In the genomic region with DNA sequence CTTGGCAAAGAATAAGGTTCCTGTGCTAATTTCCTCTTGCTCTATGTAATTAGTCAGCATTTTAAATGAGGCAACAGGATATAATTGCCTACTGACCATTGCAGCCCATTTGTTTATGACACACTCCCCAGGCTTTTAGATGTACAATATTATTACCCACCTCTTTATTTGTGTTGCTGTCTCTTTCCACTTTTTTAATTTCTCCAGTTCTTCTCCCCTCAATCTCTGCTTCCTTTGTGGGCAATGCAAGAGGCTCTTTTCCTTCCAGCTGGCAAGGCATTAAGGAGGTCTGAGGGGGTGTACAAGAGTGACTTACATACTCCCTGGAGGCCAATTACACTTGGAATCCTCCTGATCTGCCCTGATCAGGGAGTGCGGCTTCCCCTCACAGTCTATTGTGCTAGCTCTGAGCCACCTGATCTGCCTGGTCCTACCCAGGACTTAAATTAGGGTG, we compare ENCODE assay signal across 12 cellular contexts.
DNase-seq lines count a peak whose midpoint lies in the region; ATAC-seq, FAIRE-seq and TF ChIP-seq lines count a peak whose summit lies in the region.
"Had no signal": no experiment of that assay in that cellular context is flagged by ENCODE, and none has a peak within 500 bp of the region (broad histone marks: within the 10 kb centered on the region; RNA-seq: fewer than 3 reads in every experiment).

No MANE protein-coding gene starts in this region.

- peak overlapping the region; percentile 63 for H3K4me2 ChIP-seq in mammary epithelial cell (ENCODE audit: insufficient read depth, low read depth, low read length)

- TSS peak; percentile 75 for BruUV-seq in mammary epithelial cell (replicated peaks; lab: Mats Ljungman, UMichigan)

- H3K9ac ChIP-seq in mammary epithelial cell (ENCODE audit: insufficient read depth, low read length) = peak overlapping the region; percentile 11

- H3K79me2 ChIP-seq in mammary epithelial cell (ENCODE audit: insufficient read depth, low read length) = no peaks in the 10 kb centered on the region

- H3K4me1 ChIP-seq in mammary epithelial cell (ENCODE audit: insufficient read depth, low read length) (peaks cover 48% of the 10 kb centered on the region), left lung (peaks cover 0 to 8% of the 10 kb centered on the region in 2 donors), small intestine (ENCODE audit: control insufficient read depth in 2 of 2, insufficient read depth in 1 of 2, low read depth in 1 of 2, low read length in 1 of 2) (no peaks in the 10 kb centered on the region)

- no peak overlapping the region for H3K4me3 ChIP-seq in mammary epithelial cell (replicated peaks in 1 of 3; ENCODE audit: insufficient read depth in 1 of 3, low read depth in 2 of 3, low read length in 3 of 3)
- H3K4me3 ChIP-seq in left lung = no peak overlapping the region
- no peak overlapping the region for H3K4me3 ChIP-seq in small intestine (ENCODE audit: low read depth in 1 of 2, low read length in 2 of 2)
- H3K4me3 ChIP-seq: heart left ventricle, skin epidermis, testis had no signal

- no peak for TF ChIP-seq CTCF in mammary epithelial cell (conservative IDR thresholded peaks at IDR 0.05 in 1 of 2, IDR thresholded peaks at IDR 0.05 in 1 of 2; ENCODE audit: extremely low read depth in 1 of 2, insufficient read depth in 1 of 2, low read depth in 1 of 2, low read length in 2 of 2)
- no peak for TF ChIP-seq CTCF in left lung (IDR thresholded peaks at IDR 0.05)

- no peak for FAIRE-seq in urothelium cell line (lab: Jason Lieb, UNC)
- FAIRE-seq in small intestine (lab: Jason Lieb, UNC) = no peak
- FAIRE-seq: GM18507 had no signal

- DNase-seq in NCI-H1436 (lab: John Stamatoyannopoulos, UW) (peak; percentile 19), NCI-H1436 treated with DMSO at 0.1 percent for 48 hours (lab: John Stamatoyannopoulos, UW) (no peak), mammary epithelial cell (peak; percentile 41), left lung (no peak), urothelium cell line (ENCODE audit: low spot score) (peak; percentile 32), dedifferentiated amniotic fluid mesenchymal stem cell (ENCODE audit: extremely low spot score) (no peak), HuH-7 (ENCODE audit: low spot score) (no peak), small intestine (no peak)
- DNase-seq: testis had no signal

- in situ Hi-C loops in mammary epithelial cell (cut with MboI; ENCODE audit: low sequenced_read_pairs in 2 of 2) = no loop called here

- H3K36me3 ChIP-seq in mammary epithelial cell (ENCODE audit: insufficient read depth, low read length) (no peaks in the 10 kb centered on the region), left lung (no peaks in the 10 kb centered on the region), small intestine (ENCODE audit: control insufficient read depth in 2 of 2, insufficient read depth in 2 of 2, low read length in 2 of 2) (no peaks in the 10 kb centered on the region)
- H3K36me3 ChIP-seq: heart left ventricle had no signal

- WGBS in mammary epithelial cell (ENCODE audit: low coverage, missing lambda C conversion rate) = 0% methylated on average over 1 of the region's 1 CpG
- WGBS in small intestine, 3 donors = 70 to 86% (median 79%) methylated on average over 1 of the region's 1 CpG

- CTCF ChIA-PET in mammary epithelial cell (lab: Charles Lee; ENCODE audit: low non-redundant PET) = no interaction called here

- dilution Hi-C loops in mammary epithelial cell (cut with HindIII; ENCODE audit: low sequenced_read_pairs) = no loop called here

- no peaks in the 10 kb centered on the region for H3K9me3 ChIP-seq in mammary epithelial cell (replicated peaks; ENCODE audit: insufficient read depth, low read length)
- no peaks in the 10 kb centered on the region for H3K9me3 ChIP-seq in left lung
- no peaks in the 10 kb centered on the region for H3K9me3 ChIP-seq in small intestine (ENCODE audit: control insufficient read depth, low read depth)
- H3K9me3 ChIP-seq: testis had no signal

- H4K20me1 ChIP-seq in mammary epithelial cell (ENCODE audit: insufficient read depth, low read length) = no peaks in the 10 kb centered on the region

- peak overlapping the region; percentile 83 for H3K27ac ChIP-seq in mammary epithelial cell (ENCODE audit: insufficient read depth, low read depth, low read length)
- peak overlapping the region; percentile 51 to 78 for H3K27ac ChIP-seq in left lung
- H3K27ac ChIP-seq in small intestine (ENCODE audit: low read depth in 1 of 2, low read length in 1 of 2) = peak overlapping the region in 1 of 2 donors; percentile 64

- peak; percentile 49 for ATAC-seq in left lung

- H3K27me3 ChIP-seq in mammary epithelial cell (ENCODE audit: insufficient read depth, low read length) (no peaks in the 10 kb centered on the region), left lung (no peaks in the 10 kb centered on the region), small intestine (ENCODE audit: control insufficient read depth in 2 of 2, insufficient read depth in 2 of 2, low read length in 2 of 2) (no peaks in the 10 kb centered on the region)
- H3K27me3 ChIP-seq: heart left ventricle, testis had no signal

- intact Hi-C loops in mammary epithelial cell (cut with micrococcal nuclease) = loop anchor here (1.0 to 10.0 kb wide), 3 partner anchors 133 to 419 kb away; a partner anchor contains a TSS
- intact Hi-C loops in left lung (cut with DNase I) = no loop called here

- peak overlapping the region; percentile 66 for H2AFZ ChIP-seq in mammary epithelial cell (ENCODE audit: low read depth, low read length)

Comparison
In these comparisons a context has a peak if more than half of its experiments do, and no peak if none do; other contexts are left out.
1. DNase-seq: peak in NCI-H1436 (single experiment), mammary epithelial cell (single experiment) and urothelium cell line (single experiment); none in NCI-H1436 treated with DMSO at 0.1 percent for 48 hours (single experiment), left lung (0 of 2), dedifferentiated amniotic fluid mesenchymal stem cell (single experiment), HuH-7 (single experiment) and small intestine (single experiment).